24 cellular contexts compared by ENCODE assay signal in the genomic region with DNA sequence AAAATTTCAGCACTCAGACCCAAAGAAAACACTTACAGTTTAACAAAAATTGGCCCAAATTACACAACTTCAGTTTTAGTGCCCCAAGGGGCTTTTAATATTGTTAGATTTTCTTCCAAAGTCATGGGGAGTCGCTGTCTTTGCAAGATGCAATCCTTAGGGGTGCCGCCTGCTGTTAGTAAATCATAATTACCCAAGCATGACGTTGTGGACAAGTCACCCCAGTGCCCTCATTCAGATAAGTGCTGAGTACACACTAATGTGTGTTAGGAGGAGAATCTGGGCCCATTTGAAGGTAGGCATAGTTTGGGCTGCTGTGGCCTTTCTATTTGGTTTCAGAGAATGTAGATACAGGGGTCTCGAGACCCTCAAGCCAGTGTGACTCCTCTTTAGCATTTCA.
"Had no signal": no experiment of that assay in that cellular context is flagged by ENCODE, and none has a peak within 500 bp of the region (broad histone marks: within the 10 kb centered on the region; RNA-seq: fewer than 3 reads in every experiment).

No MANE protein-coding gene starts in this region.

- DNase-seq: activated CD4-positive, alpha-beta T cell treated with anti-CD3 and anti-CD28 coated beads for 48 hours; activated CD4-positive, alpha-beta T cell treated with anti-CD3 and anti-CD28 coated beads, Interleukin-2, amount 50 U/mL, for 1 hour; activated CD4-positive, alpha-beta T cell treated with anti-CD3 and anti-CD28 coated beads, Interleukin-2, amount 50 U/mL, for 48 hours; activated CD8-positive, alpha-beta memory T cell treated with anti-CD3 and anti-CD28 coated beads for 24 hours; activated CD8-positive, alpha-beta T cell treated with anti-CD3 and anti-CD28 coated beads for 36 hours; activated effector memory CD4-positive, alpha-beta T cell treated with Interleukin-2 at 50 U/mL for 16 hours; activated gamma-delta T cell treated with Interleukin-2 at 50 U/mL for 16 hours; activated naive CD4-positive, alpha-beta T cell treated with anti-CD3 and anti-CD28 coated beads, Interleukin-2, amount 50 U/mL, for 16 hours; activated naive CD4-positive, alpha-beta T cell treated with Interleukin-2 at 50 U/mL for 16 hours; activated T-cell treated with anti-CD3 and anti-CD28 coated beads, Interleukin-2, amount 50 U/mL, for 4 hours; amniotic stem cell; anterior cingulate cortex; brain microvascular endothelial cell; dorsolateral prefrontal cortex; effector memory CD4-positive, alpha-beta T cell; endodermal cell; foreskin keratinocyte; gastrocnemius medialis; glutamatergic neuron; heart left ventricle; T-helper 2 cell had no signal

- H3K9me3 ChIP-seq: esophagus muscularis mucosa, gastrocnemius medialis had no signal

- H3K36me3 ChIP-seq: brain microvascular endothelial cell, esophagus muscularis mucosa, gastrocnemius medialis, heart left ventricle had no signal

- ATAC-seq: activated CD8-positive, alpha-beta T cell treated with anti-CD3 and anti-CD28 coated beads for 36 hours; activated T-cell treated with anti-CD3 and anti-CD28 coated beads, Interleukin-2, amount 50 U/mL, for 4 hours; activated T-helper 17 cell treated with anti-CD3 and anti-CD28 coated beads, Interleukin-2, amount 50 U/mL, for 72 hours; foreskin keratinocyte; gastrocnemius medialis; heart left ventricle had no signal

- H3K4me3 ChIP-seq: coronary artery, dorsolateral prefrontal cortex, esophagus muscularis mucosa, gastrocnemius medialis, heart left ventricle had no signal

- H3K27ac ChIP-seq: brain microvascular endothelial cell, coronary artery, dorsolateral prefrontal cortex, esophagus muscularis mucosa, foreskin keratinocyte, gastrocnemius medialis, heart left ventricle had no signal

- H3K4me1 ChIP-seq: esophagus muscularis mucosa, foreskin keratinocyte, gastrocnemius medialis, heart left ventricle had no signal

- H3K27me3 ChIP-seq: brain microvascular endothelial cell, esophagus muscularis mucosa, foreskin keratinocyte, gastrocnemius medialis, heart left ventricle had no signal
